In genomic region chr5:73564644-73565165, GRCh38 we compare ENCODE assay signal across 8 cellular contexts. TPM values are rescaled to one million over a fixed set of nuclear protein-coding genes. Genes with fewer than 3 reads are reported as not detected.
DNase-seq lines count a peak whose midpoint lies in the region; ATAC-seq and FAIRE-seq lines count a peak whose summit lies in the region.

No MANE protein-coding gene starts in this region.

- peak; percentile 1 to 7 for ATAC-seq in stimulated activated naive B cell treated with anti-CD40 and anti-IgM and Interleukin-4, amounts not matched to agents 10 μg/mL and 1 μg/mL and 100 μg/mL, for 72 hours (replicated peaks)

- 2% methylated on average over 12 of the region's 12 CpGs for WGBS in adipose tissue, 3 donors

- DNase-seq in activated CD4-positive, alpha-beta T cell treated with anti-CD3 and anti-CD28 coated beads for 48 hours, result peak; percentile 26
- DNase-seq in activated CD4-positive, alpha-beta T cell treated with anti-CD3 and anti-CD28 coated beads for 1 hour, result no peak
- peak; percentile 6 for DNase-seq in MG63
- no peak for DNase-seq in stimulated activated naive B cell treated with anti-CD40 and anti-IgM and Interleukin-4, amounts not matched to agents 10 μg/mL and 1 μg/mL and 100 μg/mL, for 72 hours
- no peak for DNase-seq in T-helper 9 cell
- DNase-seq in HTR-8/SVneo (ENCODE audit: insufficient read length, low spot score), result no peak

- no peak for FAIRE-seq in HTR-8/SVneo (lab: Jason Lieb, UNC)

- H3K4me3 Mint-ChIP-seq in stimulated activated naive B cell treated with anti-CD40 and anti-IgM and Interleukin-4, amounts not matched to agents 10 μg/mL and 1 μg/mL and 100 μg/mL, for 72 hours, result peak overlapping the region; percentile 86 to 92

- no peaks in the 10 kb centered on the region for H3K9me3 Mint-ChIP-seq in stimulated activated naive B cell treated with anti-CD40 and anti-IgM and Interleukin-4, amounts not matched to agents 10 μg/mL and 1 μg/mL and 100 μg/mL, for 72 hours

- H3K4me3 ChIP-seq in MG63 (peak overlapping the region; percentile 73), iPS-18c (ENCODE audit: insufficient read depth, low read depth, low read length) (peak overlapping the region; percentile 82)

- peaks cover 15 to 17% of the 10 kb centered on the region in 2 donors for H3K4me1 Mint-ChIP-seq in stimulated activated naive B cell treated with anti-CD40 and anti-IgM and Interleukin-4, amounts not matched to agents 10 μg/mL and 1 μg/mL and 100 μg/mL, for 72 hours

- H3K36me3 ChIP-seq in MG63, result peaks cover 17% of the 10 kb centered on the region

- peak overlapping the region; percentile 98 for H3K27ac Mint-ChIP-seq in stimulated activated naive B cell treated with anti-CD40 and anti-IgM and Interleukin-4, amounts not matched to agents 10 μg/mL and 1 μg/mL and 100 μg/mL, for 72 hours

- H3K27me3 ChIP-seq in MG63, result no peaks in the 10 kb centered on the region

- no peaks in the 10 kb centered on the region for H3K27me3 Mint-ChIP-seq in stimulated activated naive B cell treated with anti-CD40 and anti-IgM and Interleukin-4, amounts not matched to agents 10 μg/mL and 1 μg/mL and 100 μg/mL, for 72 hours

- H3K9me3 ChIP-seq in MG63, result no peaks in the 10 kb centered on the region
- no peaks in the 10 kb centered on the region for H3K9me3 ChIP-seq in iPS-18c (ENCODE audit: control insufficient read depth, insufficient read depth, low read length)

- peak overlapping the region; percentile 51 for H3K27ac ChIP-seq in adipose tissue (ENCODE audit: low read depth, low read length)

- peaks cover 4 to 16% of the 10 kb centered on the region in 2 donors for H3K36me3 Mint-ChIP-seq in stimulated activated naive B cell treated with anti-CD40 and anti-IgM and Interleukin-4, amounts not matched to agents 10 μg/mL and 1 μg/mL and 100 μg/mL, for 72 hours

RNA-seq across cellular contexts. Expression of gene ANKRA2, which starts 0.7 kb away (rescaled TPM):
- 9.4 and 22.2 TPM in 2 replicates for total RNA-seq in MG63 (2014; rRNA removed; shearing (Covaris generic); ENCODE audit: low replicate concordance)
- polyA plus RNA-seq in adipose tissue, result 10 to 100 TPM in 1 of 3 donors, 1 to 10 TPM in 2; 8.1 to 11.7 (median 9.4) TPM

RNA-seq across cellular contexts. Expression of gene UTP15, which starts 0.8 kb away (rescaled TPM):
- 13.1 and 21.2 TPM in 2 replicates for total RNA-seq in MG63 (2014; rRNA removed; shearing (Covaris generic); ENCODE audit: low replicate concordance)
- polyA plus RNA-seq in adipose tissue, result 1 to 10 TPM; 2.3 to 9.1 (median 3.3) TPM

Comparison
In these comparisons a context has a peak if more than half of its experiments do, and no peak if none do; other contexts are left out.
1. DNase-seq: peak in activated CD4-positive, alpha-beta T cell treated with anti-CD3 and anti-CD28 coated beads for 48 hours (single experiment) and MG63 (single experiment); none in activated CD4-positive, alpha-beta T cell treated with anti-CD3 and anti-CD28 coated beads for 1 hour (single experiment), stimulated activated naive B cell treated with anti-CD40 and anti-IgM and Interleukin-4, amounts not matched to agents 10 μg/mL and 1 μg/mL and 100 μg/mL, for 72 hours (single experiment), T-helper 9 cell (single experiment) and HTR-8/SVneo (single experiment).